29 cellular contexts compared by ENCODE assay signal in the genomic region with DNA sequence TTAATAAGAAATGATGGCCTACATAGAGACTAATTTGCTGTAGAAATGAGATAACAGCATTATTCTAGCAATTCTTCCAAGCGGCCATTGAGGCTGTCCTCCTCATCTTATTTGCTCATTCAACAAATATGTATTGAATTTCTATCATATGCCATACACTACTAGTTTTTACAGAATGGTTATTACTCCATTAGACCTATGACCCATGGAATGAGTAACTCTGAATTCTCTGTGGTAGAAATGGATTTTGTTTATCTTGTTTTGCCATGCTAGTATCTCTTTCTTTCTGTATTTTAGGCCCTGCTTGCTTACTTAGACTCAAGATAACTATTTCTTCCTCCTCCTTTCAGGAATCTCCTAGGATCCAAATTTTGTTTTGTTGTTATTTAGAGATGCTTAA.
DNase-seq lines count a peak whose midpoint lies in the region; ATAC-seq and TF ChIP-seq lines count a peak whose summit lies in the region.
"Had no signal": no experiment of that assay in that cellular context is flagged by ENCODE, and none has a peak within 500 bp of the region (broad histone marks: within the 10 kb centered on the region; RNA-seq: fewer than 3 reads in every experiment).

No MANE protein-coding gene starts in this region.

- H3K4me3 ChIP-seq in fibroblast of the aortic adventitia (ENCODE audit: low read depth, low read length), result no peak overlapping the region
- H3K4me3 ChIP-seq: pancreas, SJCRH30, smooth muscle cell, suprapubic skin, upper lobe of right lung had no signal

- intact Hi-C loops in activated T-helper 1 cell treated with anti-CD3 and anti-CD28 coated beads, Interleukin-12 subunit alpha, Interleukin-12 subunit beta, Interleukin-2, Interleukin-4 antibody, amounts not matched to agents 30 ng/mL and 10 ng/mL and 1 ng/mL, durations not matched to agents 14 hours and 24 hours and 36 hours (cut with micrococcal nuclease), result no loop called here

- H3K9me3 Mint-ChIP-seq in activated T-helper 1 cell treated with anti-CD3 and anti-CD28 coated beads, Interleukin-12 subunit alpha, Interleukin-12 subunit beta, Interleukin-2, Interleukin-4 antibody, amounts not matched to agents 30 ng/mL and 10 ng/mL and 1 ng/mL, durations not matched to agents 14 hours and 24 hours and 36 hours, result no peaks in the 10 kb centered on the region
- H3K9me3 Mint-ChIP-seq: activated CD4-positive, alpha-beta memory T cell treated with anti-CD3 and anti-CD28 coated beads, Interleukin-2, amount 10 ng/mL, durations not matched to agents 7 days and 5 days; activated naive CD4-positive, alpha-beta T cell treated with anti-CD3 and anti-CD28 coated beads for 36 hours; CD14-positive monocyte; H9; IgD-negative memory B cell; immature natural killer cell; memory B cell had no signal

- no peak overlapping the region for H3K27ac Mint-ChIP-seq in activated T-helper 1 cell treated with anti-CD3 and anti-CD28 coated beads, Interleukin-12 subunit alpha, Interleukin-12 subunit beta, Interleukin-2, Interleukin-4 antibody, amounts not matched to agents 30 ng/mL and 10 ng/mL and 1 ng/mL, durations not matched to agents 14 hours and 24 hours and 36 hours
- H3K27ac Mint-ChIP-seq: activated CD4-positive, alpha-beta memory T cell treated with anti-CD3 and anti-CD28 coated beads, Interleukin-2, amount 10 ng/mL, durations not matched to agents 7 days and 5 days; activated naive CD4-positive, alpha-beta T cell treated with anti-CD3 and anti-CD28 coated beads for 36 hours; CD14-positive monocyte; H9; immature natural killer cell; memory B cell had no signal

- DNase-seq in HS-27A (ENCODE audit: low read depth) (peak; percentile 12), brain pericyte (ENCODE audit: low read depth, low spot score) (peak; percentile 3), fibroblast of the aortic adventitia (ENCODE audit: low read depth) (peak; percentile 20), NCI-H774 (lab: John Stamatoyannopoulos, UW) (no peak)
- no peak for DNase-seq in activated T-helper 1 cell treated with anti-CD3 and anti-CD28 coated beads, Interleukin-12 subunit alpha, Interleukin-12 subunit beta, Interleukin-2, Interleukin-4 antibody, amounts not matched to agents 30 ng/mL and 10 ng/mL and 1 ng/mL, durations not matched to agents 14 hours and 24 hours and 36 hours (ENCODE audit: low spot score)
- DNase-seq in activated naive CD4-positive, alpha-beta T cell treated with anti-CD3 and anti-CD28 coated beads, Interleukin-2, amount 50 U/mL, for 16 hours, result no peak
- DNase-seq: activated CD4-positive, alpha-beta memory T cell treated with anti-CD3 and anti-CD28 coated beads, Interleukin-2, amount 10 ng/mL, durations not matched to agents 7 days and 5 days; activated CD4-positive, alpha-beta T cell treated with anti-CD3 and anti-CD28 coated beads for 1 hour; activated CD8-positive, alpha-beta memory T cell treated with anti-CD3 and anti-CD28 coated beads, Interleukin-2, amount 50 U/mL, for 4 hours; activated naive CD4-positive, alpha-beta T cell treated with anti-CD3 and anti-CD28 coated beads for 36 hours; amniotic stem cell; Calu3; caudate nucleus; cortex of kidney; DMS79; H9; immature natural killer cell; pancreas; SJCRH30; stimulated activated naive CD4-positive, alpha-beta T cell treated with Interleukin-2 at 50 U/mL for 16 hours; SW 1271; upper lobe of right lung had no signal

- TF ChIP-seq CTCF in fibroblast of the aortic adventitia (IDR thresholded peaks at IDR 0.05; ENCODE audit: insufficient read depth, low read length), result no peak

- ATAC-seq in GM21529 (IDR thresholded peaks at IDR 0.05; ENCODE audit: unreplicated experiment), result no peak
- ATAC-seq: left lobe of liver, pancreas, upper lobe of right lung had no signal

- no peaks in the 10 kb centered on the region for H3K36me3 Mint-ChIP-seq in activated T-helper 1 cell treated with anti-CD3 and anti-CD28 coated beads, Interleukin-12 subunit alpha, Interleukin-12 subunit beta, Interleukin-2, Interleukin-4 antibody, amounts not matched to agents 30 ng/mL and 10 ng/mL and 1 ng/mL, durations not matched to agents 14 hours and 24 hours and 36 hours (ENCODE audit: low read depth)

- H3K4me3 Mint-ChIP-seq in activated T-helper 1 cell treated with anti-CD3 and anti-CD28 coated beads, Interleukin-12 subunit alpha, Interleukin-12 subunit beta, Interleukin-2, Interleukin-4 antibody, amounts not matched to agents 30 ng/mL and 10 ng/mL and 1 ng/mL, durations not matched to agents 14 hours and 24 hours and 36 hours, result no peak overlapping the region
- H3K4me3 Mint-ChIP-seq: activated CD4-positive, alpha-beta memory T cell treated with anti-CD3 and anti-CD28 coated beads, Interleukin-2, amount 10 ng/mL, durations not matched to agents 7 days and 5 days; activated naive CD4-positive, alpha-beta T cell treated with anti-CD3 and anti-CD28 coated beads for 36 hours; CD14-positive monocyte; H9; IgD-negative memory B cell; immature natural killer cell; memory B cell had no signal

- no peaks in the 10 kb centered on the region for H3K4me1 Mint-ChIP-seq in activated T-helper 1 cell treated with anti-CD3 and anti-CD28 coated beads, Interleukin-12 subunit alpha, Interleukin-12 subunit beta, Interleukin-2, Interleukin-4 antibody, amounts not matched to agents 30 ng/mL and 10 ng/mL and 1 ng/mL, durations not matched to agents 14 hours and 24 hours and 36 hours (ENCODE audit: low read depth)
- H3K4me1 Mint-ChIP-seq: activated CD4-positive, alpha-beta memory T cell treated with anti-CD3 and anti-CD28 coated beads, Interleukin-2, amount 10 ng/mL, durations not matched to agents 7 days and 5 days; CD14-positive monocyte had no signal

- no peaks in the 10 kb centered on the region for H3K27me3 Mint-ChIP-seq in activated T-helper 1 cell treated with anti-CD3 and anti-CD28 coated beads, Interleukin-12 subunit alpha, Interleukin-12 subunit beta, Interleukin-2, Interleukin-4 antibody, amounts not matched to agents 30 ng/mL and 10 ng/mL and 1 ng/mL, durations not matched to agents 14 hours and 24 hours and 36 hours (ENCODE audit: insufficient read depth)
- H3K27me3 Mint-ChIP-seq: activated CD4-positive, alpha-beta memory T cell treated with anti-CD3 and anti-CD28 coated beads, Interleukin-2, amount 10 ng/mL, durations not matched to agents 7 days and 5 days; IgD-negative memory B cell; memory B cell had no signal

Comparison
In these comparisons a context has a peak if more than half of its experiments do, and no peak if none do; other contexts are left out.
1. DNase-seq: peak in HS-27A (single experiment), brain pericyte (single experiment) and fibroblast of the aortic adventitia (single experiment); none in NCI-H774 (single experiment), activated T-helper 1 cell treated with anti-CD3 and anti-CD28 coated beads, Interleukin-12 subunit alpha, Interleukin-12 subunit beta, Interleukin-2, Interleukin-4 antibody, amounts not matched to agents 30 ng/mL and 10 ng/mL and 1 ng/mL, durations not matched to agents 14 hours and 24 hours and 36 hours (single experiment) and activated naive CD4-positive, alpha-beta T cell treated with anti-CD3 and anti-CD28 coated beads, Interleukin-2, amount 50 U/mL, for 16 hours (single experiment).